In the genomic region with DNA sequence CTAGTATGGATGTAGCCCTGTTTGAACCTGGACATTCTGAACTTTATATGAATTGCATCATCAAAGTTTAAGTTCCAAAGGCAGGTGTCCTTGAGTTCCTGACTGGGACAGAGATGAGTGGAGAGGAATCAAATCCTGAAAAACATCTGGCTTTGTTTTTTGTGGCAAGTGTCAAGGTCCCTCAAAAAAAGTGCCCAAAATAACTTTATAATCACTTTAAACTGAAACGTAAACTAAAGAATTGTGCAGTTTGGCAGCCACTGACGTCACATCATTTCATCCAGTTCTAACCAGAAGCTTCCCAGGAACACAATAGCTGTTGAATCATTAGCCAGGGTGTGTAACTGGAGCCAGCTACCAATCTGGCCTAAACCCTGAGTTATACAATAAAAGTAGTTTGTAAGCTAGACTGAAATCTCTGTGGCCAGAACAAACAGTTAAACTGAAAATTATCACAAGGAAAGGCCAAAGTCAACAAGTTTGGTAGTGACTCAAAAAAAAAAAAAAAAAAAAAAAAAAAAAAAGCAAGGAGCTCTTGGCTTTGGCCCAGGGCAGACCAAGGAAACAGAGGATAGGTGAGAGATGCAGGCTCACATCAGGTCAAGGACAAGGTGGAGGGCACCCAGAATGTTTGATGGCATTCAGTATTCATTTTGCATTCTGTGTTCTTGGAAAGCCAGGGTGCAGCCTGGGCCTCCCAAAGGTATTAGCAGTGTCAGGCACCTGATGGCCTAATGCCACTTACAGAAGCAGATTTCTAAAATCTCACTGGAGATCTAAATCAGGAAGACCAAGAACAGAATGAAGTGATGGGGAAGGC, we compare ENCODE assay signal across 1 cellular context.
A peak's percentile ranks its signal among the peaks of the same experiment; 100 is the strongest.
TF ChIP-seq lines count a peak whose summit lies in the region.

No MANE protein-coding gene starts in this region.

TF ChIP-seq in HepG2, 621 proteins besides CTCF, POLR2A, EP300 and RAD21 (continued from another document and continues in another):
- TF ChIP-seq, protein P1, sequence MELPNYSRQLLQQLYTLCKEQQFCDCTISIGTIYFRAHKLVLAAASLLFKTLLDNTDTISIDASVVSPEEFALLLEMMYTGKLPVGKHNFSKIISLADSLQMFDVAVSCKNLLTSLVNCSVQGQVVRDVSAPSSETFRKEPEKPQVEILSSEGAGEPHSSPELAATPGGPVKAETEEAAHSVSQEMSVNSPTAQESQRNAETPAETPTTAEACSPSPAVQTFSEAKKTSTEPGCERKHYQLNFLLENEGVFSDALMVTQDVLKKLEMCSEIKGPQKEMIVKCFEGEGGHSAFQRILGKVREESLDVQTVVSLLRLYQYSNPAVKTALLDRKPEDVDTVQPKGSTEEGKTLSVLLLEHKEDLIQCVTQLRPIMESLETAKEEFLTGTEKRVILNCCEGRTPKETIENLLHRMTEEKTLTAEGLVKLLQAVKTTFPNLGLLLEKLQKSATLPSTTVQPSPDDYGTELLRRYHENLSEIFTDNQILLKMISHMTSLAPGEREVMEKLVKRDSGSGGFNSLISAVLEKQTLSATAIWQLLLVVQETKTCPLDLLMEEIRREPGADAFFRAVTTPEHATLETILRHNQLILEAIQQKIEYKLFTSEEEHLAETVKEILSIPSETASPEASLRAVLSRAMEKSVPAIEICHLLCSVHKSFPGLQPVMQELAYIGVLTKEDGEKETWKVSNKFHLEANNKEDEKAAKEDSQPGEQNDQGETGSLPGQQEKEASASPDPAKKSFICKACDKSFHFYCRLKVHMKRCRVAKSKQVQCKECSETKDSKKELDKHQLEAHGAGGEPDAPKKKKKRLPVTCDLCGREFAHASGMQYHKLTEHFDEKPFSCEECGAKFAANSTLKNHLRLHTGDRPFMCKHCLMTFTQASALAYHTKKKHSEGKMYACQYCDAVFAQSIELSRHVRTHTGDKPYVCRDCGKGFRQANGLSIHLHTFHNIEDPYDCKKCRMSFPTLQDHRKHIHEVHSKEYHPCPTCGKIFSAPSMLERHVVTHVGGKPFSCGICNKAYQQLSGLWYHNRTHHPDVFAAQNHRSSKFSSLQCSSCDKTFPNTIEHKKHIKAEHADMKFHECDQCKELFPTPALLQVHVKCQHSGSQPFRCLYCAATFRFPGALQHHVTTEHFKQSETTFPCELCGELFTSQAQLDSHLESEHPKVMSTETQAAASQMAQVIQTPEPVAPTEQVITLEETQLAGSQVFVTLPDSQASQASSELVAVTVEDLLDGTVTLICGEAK (IDR thresholded peaks at IDR 0.05), result no peak
- TF ChIP-seq, protein P1 (CRISPR knock-in tag; IDR thresholded peaks at IDR 0.05), result no peak
- TF ChIP-seq MIXL1 (CRISPR knock-in tag; IDR thresholded peaks at IDR 0.05), result peak; percentile 84
- TF ChIP-seq FOXK1 (CRISPR knock-in tag; IDR thresholded peaks at IDR 0.05; ENCODE audit: borderline replicate concordance, low read depth), result peak; percentile 64
- TF ChIP-seq, protein P2, sequence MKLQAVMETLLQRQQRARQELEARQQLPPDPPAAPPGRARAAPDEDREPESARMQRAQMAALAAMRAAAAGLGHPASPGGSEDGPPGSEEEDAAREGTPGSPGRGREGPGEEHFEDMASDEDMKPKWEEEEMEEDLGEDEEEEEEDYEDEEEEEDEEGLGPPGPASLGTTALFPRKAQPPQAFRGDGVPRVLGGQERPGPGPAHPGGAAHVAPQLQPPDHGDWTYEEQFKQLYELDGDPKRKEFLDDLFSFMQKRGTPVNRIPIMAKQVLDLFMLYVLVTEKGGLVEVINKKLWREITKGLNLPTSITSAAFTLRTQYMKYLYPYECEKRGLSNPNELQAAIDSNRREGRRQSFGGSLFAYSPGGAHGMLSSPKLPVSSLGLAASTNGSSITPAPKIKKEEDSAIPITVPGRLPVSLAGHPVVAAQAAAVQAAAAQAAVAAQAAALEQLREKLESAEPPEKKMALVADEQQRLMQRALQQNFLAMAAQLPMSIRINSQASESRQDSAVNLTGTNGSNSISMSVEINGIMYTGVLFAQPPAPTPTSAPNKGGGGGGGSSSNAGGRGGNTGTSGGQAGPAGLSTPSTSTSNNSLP (IDR thresholded peaks at IDR 0.05; ENCODE audit: low read depth, low read length), result peak; percentile 67; the same call in 1 of the 2 replicates
- TF ChIP-seq GLI4 (CRISPR knock-in tag; IDR thresholded peaks at IDR 0.05; ENCODE audit: borderline replicate concordance), result no peak
- peak; percentile 73; the same call in 1 of the 2 replicates for TF ChIP-seq ZBTB21 (CRISPR knock-in tag; IDR thresholded peaks at IDR 0.05)
- no peak for TF ChIP-seq ZNF773 (CRISPR knock-in tag; IDR thresholded peaks at IDR 0.05; ENCODE audit: borderline replicate concordance)
- no peak for TF ChIP-seq MTF2 (CRISPR knock-in tag; IDR thresholded peaks at IDR 0.05; ENCODE audit: borderline replicate concordance)
- TF ChIP-seq, protein P3, sequence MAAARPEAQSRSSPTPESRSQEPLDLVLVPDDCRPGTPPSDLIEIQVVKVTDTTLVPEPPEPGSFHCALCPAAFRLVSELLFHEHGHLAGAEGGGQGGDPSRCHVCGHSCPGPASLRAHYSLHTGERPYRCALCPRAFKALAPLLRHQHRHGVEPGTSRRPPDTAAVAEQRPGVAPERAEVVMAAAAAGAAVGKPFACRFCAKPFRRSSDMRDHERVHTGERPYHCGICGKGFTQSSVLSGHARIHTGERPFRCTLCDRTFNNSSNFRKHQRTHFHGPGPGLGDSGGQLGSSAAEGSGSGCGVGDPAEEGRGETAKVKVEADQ (CRISPR knock-in tag; IDR thresholded peaks at IDR 0.05; ENCODE audit: borderline replicate concordance), result no peak
- no peak for TF ChIP-seq NFKBIZ (CRISPR knock-in tag; IDR thresholded peaks at IDR 0.05)
- TF ChIP-seq, protein P4, sequence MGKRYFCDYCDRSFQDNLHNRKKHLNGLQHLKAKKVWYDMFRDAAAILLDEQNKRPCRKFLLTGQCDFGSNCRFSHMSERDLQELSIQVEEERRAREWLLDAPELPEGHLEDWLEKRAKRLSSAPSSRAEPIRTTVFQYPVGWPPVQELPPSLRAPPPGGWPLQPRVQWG (CRISPR knock-in tag; IDR thresholded peaks at IDR 0.05; ENCODE audit: borderline replicate concordance, low read depth), result no peak
- no peak for TF ChIP-seq REPIN1 (CRISPR knock-in tag; IDR thresholded peaks at IDR 0.05; ENCODE audit: borderline replicate concordance, low read depth)
- TF ChIP-seq ZFP90 (CRISPR knock-in tag; IDR thresholded peaks at IDR 0.05; ENCODE audit: borderline replicate concordance), result no peak
- TF ChIP-seq, protein P5, sequence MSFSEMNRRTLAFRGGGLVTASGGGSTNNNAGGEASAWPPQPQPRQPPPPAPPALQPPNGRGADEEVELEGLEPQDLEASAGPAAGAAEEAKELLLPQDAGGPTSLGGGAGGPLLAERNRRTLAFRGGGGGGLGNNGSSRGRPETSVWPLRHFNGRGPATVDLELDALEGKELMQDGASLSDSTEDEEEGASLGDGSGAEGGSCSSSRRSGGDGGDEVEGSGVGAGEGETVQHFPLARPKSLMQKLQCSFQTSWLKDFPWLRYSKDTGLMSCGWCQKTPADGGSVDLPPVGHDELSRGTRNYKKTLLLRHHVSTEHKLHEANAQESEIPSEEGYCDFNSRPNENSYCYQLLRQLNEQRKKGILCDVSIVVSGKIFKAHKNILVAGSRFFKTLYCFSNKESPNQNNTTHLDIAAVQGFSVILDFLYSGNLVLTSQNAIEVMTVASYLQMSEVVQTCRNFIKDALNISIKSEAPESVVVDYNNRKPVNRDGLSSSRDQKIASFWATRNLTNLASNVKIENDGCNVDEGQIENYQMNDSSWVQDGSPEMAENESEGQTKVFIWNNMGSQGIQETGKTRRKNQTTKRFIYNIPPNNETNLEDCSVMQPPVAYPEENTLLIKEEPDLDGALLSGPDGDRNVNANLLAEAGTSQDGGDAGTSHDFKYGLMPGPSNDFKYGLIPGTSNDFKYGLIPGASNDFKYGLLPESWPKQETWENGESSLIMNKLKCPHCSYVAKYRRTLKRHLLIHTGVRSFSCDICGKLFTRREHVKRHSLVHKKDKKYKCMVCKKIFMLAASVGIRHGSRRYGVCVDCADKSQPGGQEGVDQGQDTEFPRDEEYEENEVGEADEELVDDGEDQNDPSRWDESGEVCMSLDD (CRISPR knock-in tag; IDR thresholded peaks at IDR 0.05; ENCODE audit: borderline replicate concordance), result no peak
- no peak for TF ChIP-seq XRCC5 (optimal IDR thresholded peaks at IDR 0.05; ENCODE audit: low read length)
- no peak for TF ChIP-seq HHEX (CRISPR knock-in tag; IDR thresholded peaks at IDR 0.05)
- TF ChIP-seq ZNF282 (IDR thresholded peaks at IDR 0.05; ENCODE audit: partially characterized antibody), result no peak
- TF ChIP-seq, protein P6, sequence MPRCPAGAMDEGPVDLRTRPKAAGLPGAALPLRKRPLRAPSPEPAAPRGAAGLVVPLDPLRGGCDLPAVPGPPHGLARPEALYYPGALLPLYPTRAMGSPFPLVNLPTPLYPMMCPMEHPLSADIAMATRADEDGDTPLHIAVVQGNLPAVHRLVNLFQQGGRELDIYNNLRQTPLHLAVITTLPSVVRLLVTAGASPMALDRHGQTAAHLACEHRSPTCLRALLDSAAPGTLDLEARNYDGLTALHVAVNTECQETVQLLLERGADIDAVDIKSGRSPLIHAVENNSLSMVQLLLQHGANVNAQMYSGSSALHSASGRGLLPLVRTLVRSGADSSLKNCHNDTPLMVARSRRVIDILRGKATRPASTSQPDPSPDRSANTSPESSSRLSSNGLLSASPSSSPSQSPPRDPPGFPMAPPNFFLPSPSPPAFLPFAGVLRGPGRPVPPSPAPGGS (CRISPR knock-in tag; IDR thresholded peaks at IDR 0.05), result no peak
- TF ChIP-seq PHF8 (CRISPR knock-in tag; IDR thresholded peaks at IDR 0.05), result no peak
- TF ChIP-seq HCFC1 (IDR thresholded peaks at IDR 0.05; ENCODE audit: low read depth, low read length), result no peak
- no peak for TF ChIP-seq ZNF136 (CRISPR knock-in tag; IDR thresholded peaks at IDR 0.05; ENCODE audit: low read depth)
- TF ChIP-seq, protein P7, sequence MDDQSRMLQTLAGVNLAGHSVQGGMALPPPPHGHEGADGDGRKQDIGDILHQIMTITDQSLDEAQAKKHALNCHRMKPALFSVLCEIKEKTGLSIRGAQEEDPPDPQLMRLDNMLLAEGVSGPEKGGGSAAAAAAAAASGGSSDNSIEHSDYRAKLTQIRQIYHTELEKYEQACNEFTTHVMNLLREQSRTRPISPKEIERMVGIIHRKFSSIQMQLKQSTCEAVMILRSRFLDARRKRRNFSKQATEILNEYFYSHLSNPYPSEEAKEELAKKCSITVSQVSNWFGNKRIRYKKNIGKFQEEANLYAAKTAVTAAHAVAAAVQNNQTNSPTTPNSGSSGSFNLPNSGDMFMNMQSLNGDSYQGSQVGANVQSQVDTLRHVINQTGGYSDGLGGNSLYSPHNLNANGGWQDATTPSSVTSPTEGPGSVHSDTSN (CRISPR knock-in tag; IDR thresholded peaks at IDR 0.05; ENCODE audit: borderline replicate concordance), result no peak
- no peak for TF ChIP-seq SOX13 (IDR thresholded peaks at IDR 0.05)
- TF ChIP-seq SOX13 (CRISPR knock-in tag; conservative IDR thresholded peaks at IDR 0.05 in 1 of 2, IDR thresholded peaks at IDR 0.05 in 1 of 2), result peak in 1 of 2 experiments; percentile 84; a peak in 2 of 4 replicates
- peak; percentile 35; the same call in 1 of the 2 replicates for TF ChIP-seq LCORL (IDR thresholded peaks at IDR 0.05)
- peak; percentile 45; the same call in 1 of the 2 replicates for TF ChIP-seq LCORL (CRISPR knock-in tag; IDR thresholded peaks at IDR 0.05)
- TF ChIP-seq ZNF546 (CRISPR knock-in tag; conservative IDR thresholded peaks at IDR 0.05), result no peak
- no peak for TF ChIP-seq HES4 (CRISPR knock-in tag; IDR thresholded peaks at IDR 0.05; ENCODE audit: borderline replicate concordance)
- no peak for TF ChIP-seq ZNF619 (CRISPR knock-in tag; IDR thresholded peaks at IDR 0.05)
- no peak for TF ChIP-seq ZNF441 (CRISPR knock-in tag; IDR thresholded peaks at IDR 0.05; ENCODE audit: borderline replicate concordance)
- peak; percentile 59; the same call in 1 of the 2 replicates for TF ChIP-seq ZNF652 (CRISPR knock-in tag; IDR thresholded peaks at IDR 0.05; ENCODE audit: borderline replicate concordance, low read depth)
- TF ChIP-seq, protein P8, sequence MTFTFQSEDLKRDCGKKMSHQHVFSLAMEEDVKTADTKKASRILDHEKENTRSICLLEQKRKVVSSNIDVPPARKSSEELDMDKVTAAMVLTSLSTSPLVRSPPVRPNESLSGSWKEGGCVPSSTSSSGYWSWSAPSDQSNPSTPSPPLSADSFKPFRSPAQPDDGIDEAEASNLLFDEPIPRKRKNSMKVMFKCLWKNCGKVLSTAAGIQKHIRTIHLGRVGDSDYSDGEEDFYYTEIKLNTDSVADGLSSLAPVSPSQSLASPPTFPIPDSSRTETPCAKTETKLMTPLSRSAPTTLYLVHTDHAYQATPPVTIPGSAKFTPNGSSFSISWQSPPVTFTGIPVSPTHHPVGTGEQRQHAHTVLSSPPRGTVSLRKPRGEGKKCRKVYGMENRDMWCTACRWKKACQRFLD (CRISPR knock-in tag; IDR thresholded peaks at IDR 0.05; ENCODE audit: borderline replicate concordance), result no peak
- TF ChIP-seq ZNF556 (CRISPR knock-in tag; IDR thresholded peaks at IDR 0.05; ENCODE audit: borderline replicate concordance), result no peak
- TF ChIP-seq HNRNPLL (IDR thresholded peaks at IDR 0.05; ENCODE audit: low read depth, low read length, poor library complexity, severe bottlenecking), result no peak
- no peak for TF ChIP-seq ZNF709 (CRISPR knock-in tag; IDR thresholded peaks at IDR 0.05)
- no peak for TF ChIP-seq FOXP1 (IDR thresholded peaks at IDR 0.05)
- TF ChIP-seq FOXP1 (CRISPR knock-in tag; IDR thresholded peaks at IDR 0.05), result no peak
- no peak for TF ChIP-seq ZNF572 (CRISPR knock-in tag; IDR thresholded peaks at IDR 0.05)
- peak; percentile 45; the same call in 1 of the 2 replicates for TF ChIP-seq SMAD3 (CRISPR knock-in tag; IDR thresholded peaks at IDR 0.05)
- TF ChIP-seq ZNF17 (CRISPR knock-in tag; IDR thresholded peaks at IDR 0.05), result no peak
